15 cellular contexts compared by ENCODE assay signal in genomic region chr16:87417511-87417910, GRCh38. TPM values are rescaled to one million over a fixed set of nuclear protein-coding genes. Genes with fewer than 3 reads are reported as not detected.
DNase-seq lines count a peak whose midpoint lies in the region; ATAC-seq and TF ChIP-seq lines count a peak whose summit lies in the region.
"Had no signal": no experiment of that assay in that cellular context is flagged by ENCODE, and none has a peak within 500 bp of the region (broad histone marks: within the 10 kb centered on the region; RNA-seq: fewer than 3 reads in every experiment).

No MANE protein-coding gene starts in this region.

- peaks cover 46% of the 10 kb centered on the region for H3K36me3 Mint-ChIP-seq in nephron progenitor cell (ENCODE audit: low read depth)
- H3K36me3 Mint-ChIP-seq in activated CD4-positive, alpha-beta T cell treated with anti-CD3 and anti-CD28 coated beads, Interleukin-2, amount 10 ng/mL, durations not matched to agents 7 days and 5 days (ENCODE audit: low read depth), result peaks cover 7% of the 10 kb centered on the region

- no peaks in the 10 kb centered on the region for H3K9me3 Mint-ChIP-seq in nephron progenitor cell
- H3K9me3 Mint-ChIP-seq in activated CD4-positive, alpha-beta T cell treated with anti-CD3 and anti-CD28 coated beads, Interleukin-2, amount 10 ng/mL, durations not matched to agents 7 days and 5 days, result no peaks in the 10 kb centered on the region
- H3K9me3 Mint-ChIP-seq: IgD-negative memory B cell had no signal

- POLR2A ChIA-PET in activated CD4-positive, alpha-beta T cell treated with anti-CD3 and anti-CD28 coated beads, Interleukin-2, amount 10 ng/mL, durations not matched to agents 7 days and 5 days (lab: Charles Lee), result no interaction called here

- intact Hi-C loops in left ventricle myocardium superior (cut with micrococcal nuclease), result no loop called here
- intact Hi-C loops in Right ventricle myocardium superior (cut with DNase I), result loop anchor here (10.0 kb wide), 1 partner anchor 137 kb away; no protein-coding TSS in a partner anchor
- intact Hi-C loops in left colon (cut with DNase I, micrococcal nuclease), result loop anchor here in 1 of 2 donors (10.0 kb wide), 2 partner anchors 127 to 217 kb away; no protein-coding TSS in a partner anchor

- peaks cover 19% of the 10 kb centered on the region for H3K4me1 Mint-ChIP-seq in nephron progenitor cell
- H3K4me1 Mint-ChIP-seq in activated CD4-positive, alpha-beta T cell treated with anti-CD3 and anti-CD28 coated beads, Interleukin-2, amount 10 ng/mL, durations not matched to agents 7 days and 5 days, result no peaks in the 10 kb centered on the region
- H3K4me1 Mint-ChIP-seq: CD14-positive monocyte had no signal

- CTCF ChIA-PET in activated CD4-positive, alpha-beta T cell treated with anti-CD3 and anti-CD28 coated beads, Interleukin-2, amount 10 ng/mL, durations not matched to agents 7 days and 5 days (lab: Charles Lee), result interaction anchor here (0.6 to 1.7 kb wide), 4 partner anchors 22 to 218 kb away, joined by 3 to 16 read pairs (median 4); no protein-coding TSS in a partner anchor

- TF ChIP-seq CTCF in nephron progenitor cell (IDR thresholded peaks at IDR 0.05), result no peak

- peak overlapping the region; percentile 71 for H3K27ac Mint-ChIP-seq in nephron progenitor cell
- H3K27ac Mint-ChIP-seq in activated CD4-positive, alpha-beta T cell treated with anti-CD3 and anti-CD28 coated beads, Interleukin-2, amount 10 ng/mL, durations not matched to agents 7 days and 5 days, result no peak overlapping the region

- H3K27me3 Mint-ChIP-seq in nephron progenitor cell (ENCODE audit: low read depth, poor library complexity), result no peaks in the 10 kb centered on the region
- no peaks in the 10 kb centered on the region for H3K27me3 Mint-ChIP-seq in activated CD4-positive, alpha-beta T cell treated with anti-CD3 and anti-CD28 coated beads, Interleukin-2, amount 10 ng/mL, durations not matched to agents 7 days and 5 days

- peak; percentile 25 for ATAC-seq in left ventricle myocardium superior
- ATAC-seq in Right ventricle myocardium superior (ENCODE audit: poor library complexity), result no peak
- peak; percentile 11 for ATAC-seq in left colon

- H3K4me3 Mint-ChIP-seq in nephron progenitor cell, result no peak overlapping the region
- H3K4me3 Mint-ChIP-seq in activated CD4-positive, alpha-beta T cell treated with anti-CD3 and anti-CD28 coated beads, Interleukin-2, amount 10 ng/mL, durations not matched to agents 7 days and 5 days, result no peak overlapping the region
- H3K4me3 Mint-ChIP-seq: CD14-positive monocyte, IgD-negative memory B cell had no signal

- DNase-seq in left ventricle myocardium superior, result no peak
- no peak for DNase-seq in Right ventricle myocardium superior
- no peak for DNase-seq in left colon
- DNase-seq in nephron progenitor cell, result no peak
- DNase-seq in iPS-NIHi7 (ENCODE audit: extremely low spot score), result no peak
- DNase-seq in activated CD4-positive, alpha-beta T cell treated with anti-CD3 and anti-CD28 coated beads, Interleukin-2, amount 10 ng/mL, durations not matched to agents 7 days and 5 days, result no peak
- no peak for DNase-seq in activated T-cell treated with anti-CD3 and anti-CD28 coated beads, Interleukin-2, amount 50 U/mL, for 1 hour
- no peak for DNase-seq in NCI-H187 (lab: John Stamatoyannopoulos, UW)
- DNase-seq: COR-L47, NCI-H1105, NCI-H1694, NCI-H226, NCI-H524 treated with DMSO at 0.1 percent for 48 hours had no signal

RNA-seq across cellular contexts. Expression of gene MAP1LC3B, which starts 25.4 kb away (rescaled TPM):
- 134 TPM for total RNA-seq in left ventricle myocardium superior
- total RNA-seq in Right ventricle myocardium superior, result 118 TPM
- total RNA-seq in left colon, result 10 to 100 TPM; 64.5 to 88.0 TPM
- total RNA-seq in activated CD4-positive, alpha-beta T cell treated with anti-CD3 and anti-CD28 coated beads, Interleukin-2, amount 10 ng/mL, durations not matched to agents 7 days and 5 days, result 10 to 100 TPM; 50.5 to 55.4 TPM

RNA-seq across cellular contexts. Expression of gene FBXO31, which starts 33.9 kb away (rescaled TPM):
- total RNA-seq in left ventricle myocardium superior (71.7 TPM), Right ventricle myocardium superior (78.9 TPM), left colon (10 to 100 TPM; 57.5 to 79.8 TPM)
- total RNA-seq in activated CD4-positive, alpha-beta T cell treated with anti-CD3 and anti-CD28 coated beads, Interleukin-2, amount 10 ng/mL, durations not matched to agents 7 days and 5 days, result 10 to 100 TPM; 27.4 to 30.6 TPM
